Comparison of ENCODE assay signal across 1 cellular context in genomic region chr14:55578511-55578910, GRCh38.
TF ChIP-seq lines count a peak whose summit lies in the region.

No MANE protein-coding gene starts in this region.

TF ChIP-seq in HCT116, 20 proteins besides CTCF, POLR2A, EP300 and RAD21 (continued from another document):
- TF ChIP-seq, protein P1, sequence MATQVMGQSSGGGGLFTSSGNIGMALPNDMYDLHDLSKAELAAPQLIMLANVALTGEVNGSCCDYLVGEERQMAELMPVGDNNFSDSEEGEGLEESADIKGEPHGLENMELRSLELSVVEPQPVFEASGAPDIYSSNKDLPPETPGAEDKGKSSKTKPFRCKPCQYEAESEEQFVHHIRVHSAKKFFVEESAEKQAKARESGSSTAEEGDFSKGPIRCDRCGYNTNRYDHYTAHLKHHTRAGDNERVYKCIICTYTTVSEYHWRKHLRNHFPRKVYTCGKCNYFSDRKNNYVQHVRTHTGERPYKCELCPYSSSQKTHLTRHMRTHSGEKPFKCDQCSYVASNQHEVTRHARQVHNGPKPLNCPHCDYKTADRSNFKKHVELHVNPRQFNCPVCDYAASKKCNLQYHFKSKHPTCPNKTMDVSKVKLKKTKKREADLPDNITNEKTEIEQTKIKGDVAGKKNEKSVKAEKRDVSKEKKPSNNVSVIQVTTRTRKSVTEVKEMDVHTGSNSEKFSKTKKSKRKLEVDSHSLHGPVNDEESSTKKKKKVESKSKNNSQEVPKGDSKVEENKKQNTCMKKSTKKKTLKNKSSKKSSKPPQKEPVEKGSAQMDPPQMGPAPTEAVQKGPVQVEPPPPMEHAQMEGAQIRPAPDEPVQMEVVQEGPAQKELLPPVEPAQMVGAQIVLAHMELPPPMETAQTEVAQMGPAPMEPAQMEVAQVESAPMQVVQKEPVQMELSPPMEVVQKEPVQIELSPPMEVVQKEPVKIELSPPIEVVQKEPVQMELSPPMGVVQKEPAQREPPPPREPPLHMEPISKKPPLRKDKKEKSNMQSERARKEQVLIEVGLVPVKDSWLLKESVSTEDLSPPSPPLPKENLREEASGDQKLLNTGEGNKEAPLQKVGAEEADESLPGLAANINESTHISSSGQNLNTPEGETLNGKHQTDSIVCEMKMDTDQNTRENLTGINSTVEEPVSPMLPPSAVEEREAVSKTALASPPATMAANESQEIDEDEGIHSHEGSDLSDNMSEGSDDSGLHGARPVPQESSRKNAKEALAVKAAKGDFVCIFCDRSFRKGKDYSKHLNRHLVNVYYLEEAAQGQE (IDR thresholded peaks at IDR 0.05; ENCODE audit: low read depth), result no peak
- TF ChIP-seq SIN3A (IDR thresholded peaks at IDR 0.05; ENCODE audit: low read depth) (no peak), ZNF274 (IDR thresholded peaks at IDR 0.05; ENCODE audit: low read depth, low read length) (no peak), ELF1 (IDR thresholded peaks at IDR 0.05; ENCODE audit: borderline replicate concordance, low read depth) (no peak), YY1 (IDR thresholded peaks at IDR 0.05; ENCODE audit: extremely low read depth, insufficient replicate concordance, low read depth, low read length) (no peak), POLR2AphosphoS5 (IDR thresholded peaks at IDR 0.05; ENCODE audit: low read depth, low read length) (no peak)
